Comparison of ENCODE assay signal across 8 cellular contexts in genomic region chr2:8836979-8837794, GRCh38. TPM values are rescaled to one million over a fixed set of nuclear protein-coding genes. Genes with fewer than 3 reads are reported as not detected.
A peak's percentile ranks its signal among the peaks of the same experiment; 100 is the strongest.
DNase-seq lines count a peak whose midpoint lies in the region; ATAC-seq and TF ChIP-seq lines count a peak whose summit lies in the region.

KIDINS220 (minus strand) TSS chr2:8837613; CDS start chr2:8827093, 10,520 bp downstream.

- intact Hi-C loops in dendritic cell treated with granulocyte-macrophage colony-stimulating factor and Interleukin-4, amounts not matched to agents 40 ng/mL and 50 ng/mL, for 4 days (cut with micrococcal nuclease), result loop anchor here (10.0 kb wide), 1 partner anchor 788 kb away; no protein-coding TSS in a partner anchor
- intact Hi-C loops in left lung (cut with DNase I), result no loop called here

- H3K9me3 ChIP-seq in left lung, result no peaks in the 10 kb centered on the region

- CTCF ChIA-PET in BJ (lab: Yijun Ruan, JAX), result interaction anchor here (0.6 to 1.1 kb wide), 2 partner anchors 12 to 1527 kb away, joined by 3 read pairs; no protein-coding TSS in a partner anchor

- ATAC-seq in HG03439 (IDR thresholded peaks at IDR 0.05; ENCODE audit: unreplicated experiment) (peak; percentile 86), left lung (peak; percentile 98)

- no peak for DNase-seq in BJ (ENCODE audit: low read depth)
- peak; percentile 96 for DNase-seq in GM19238 (ENCODE audit: insufficient read length, low spot score)
- peak; percentile 40 for DNase-seq in NCI-H510A treated with DMSO at 0.1 percent for 48 hours (lab: John Stamatoyannopoulos, UW)
- peak; percentile 75 to 80 for DNase-seq in activated CD4-positive, alpha-beta T cell treated with anti-CD3 and anti-CD28 coated beads, Interleukin-2, amount 50 U/mL, for 24 hours (ENCODE audit: low read depth in 1 of 2, low spot score in 1 of 2)
- DNase-seq in left lung, result peak; percentile 88 to 94
- DNase-seq in stimulated activated CD4-positive, alpha-beta T cell treated with anti-CD3 and anti-CD28 coated beads, Interleukin-2, amount 100 ng/mL, for 48 hours, result peak; percentile 74 to 81

- POLR2A ChIA-PET in BJ (lab: Charles Lee), result no interaction called here

- H3K27me3 ChIP-seq in BJ (ENCODE audit: control insufficient read depth, insufficient read depth, low read length) (no peaks in the 10 kb centered on the region), left lung (no peaks in the 10 kb centered on the region)

- TF ChIP-seq CTCF in BJ (IDR thresholded peaks at IDR 0.05; ENCODE audit: insufficient read depth, low read depth, low read length), result no peak
- TF ChIP-seq CTCF in left lung (IDR thresholded peaks at IDR 0.05), result no peak

- H3K36me3 Mint-ChIP-seq in dendritic cell treated with granulocyte-macrophage colony-stimulating factor and Interleukin-4, amounts not matched to agents 40 ng/mL and 50 ng/mL, for 4 days (ENCODE audit: low read depth), result peaks cover 21% of the 10 kb centered on the region

- H3K4me3 ChIP-seq in BJ (ENCODE audit: low read depth, low read length), result peak within 1 kb of the TSS; percentile 96
- peak within 1 kb of the TSS; percentile 96 to 98 for H3K4me3 ChIP-seq in left lung

- peak within 1 kb of the TSS; percentile 75 to 87 for H3K27ac ChIP-seq in left lung

- peak within 1 kb of the TSS; percentile 98 for H3K27ac Mint-ChIP-seq in dendritic cell treated with granulocyte-macrophage colony-stimulating factor and Interleukin-4, amounts not matched to agents 40 ng/mL and 50 ng/mL, for 4 days

- peaks cover 46% of the 10 kb centered on the region for H3K4me1 Mint-ChIP-seq in dendritic cell treated with granulocyte-macrophage colony-stimulating factor and Interleukin-4, amounts not matched to agents 40 ng/mL and 50 ng/mL, for 4 days (ENCODE audit: low read depth)

- no peaks in the 10 kb centered on the region for H3K9me3 Mint-ChIP-seq in dendritic cell treated with granulocyte-macrophage colony-stimulating factor and Interleukin-4, amounts not matched to agents 40 ng/mL and 50 ng/mL, for 4 days

- peak within 1 kb of the TSS; percentile 100 for H3K4me3 Mint-ChIP-seq in dendritic cell treated with granulocyte-macrophage colony-stimulating factor and Interleukin-4, amounts not matched to agents 40 ng/mL and 50 ng/mL, for 4 days

- H3K4me1 ChIP-seq in left lung, result peaks cover 16 to 49% of the 10 kb centered on the region in 2 donors

- H3K36me3 ChIP-seq in BJ (ENCODE audit: control insufficient read depth, insufficient read depth, low read length), result no peaks in the 10 kb centered on the region
- no peaks in the 10 kb centered on the region for H3K36me3 ChIP-seq in left lung

- H3K27me3 Mint-ChIP-seq in dendritic cell treated with granulocyte-macrophage colony-stimulating factor and Interleukin-4, amounts not matched to agents 40 ng/mL and 50 ng/mL, for 4 days, result no peaks in the 10 kb centered on the region

RNA-seq across cellular contexts. Expression of gene KIDINS220, which starts in this region (rescaled TPM):
- polyA plus RNA-seq in BJ (2011; rRNA removed), result 34.8 and 40.0 TPM in 2 replicates
- 59.5 and 94.6 TPM in 2 replicates for polyA minus RNA-seq in BJ (2011; rRNA and poly(A)+ RNA removed)
- total RNA-seq in left lung, result 10 to 100 TPM; 60.5 to 62.3 TPM
